ENCODE assay signal across 1 cellular context in genomic region chr16:19694989-19695388, GRCh38.
TF ChIP-seq lines count a peak whose summit lies in the region.

No MANE protein-coding gene starts in this region.

TF ChIP-seq in HCT116, 20 proteins besides CTCF, POLR2A, EP300 and RAD21 (continued from another document):
- TF ChIP-seq ZBTB33 (IDR thresholded peaks at IDR 0.05; ENCODE audit: extremely low read depth, insufficient replicate concordance, low read length) (no peak), MAX (IDR thresholded peaks at IDR 0.05) (no peak), SRF (IDR thresholded peaks at IDR 0.05; ENCODE audit: low read depth) (no peak)
TF ChIP-seq in HCT116: peak in this region for 0.
